In the genomic region with DNA sequence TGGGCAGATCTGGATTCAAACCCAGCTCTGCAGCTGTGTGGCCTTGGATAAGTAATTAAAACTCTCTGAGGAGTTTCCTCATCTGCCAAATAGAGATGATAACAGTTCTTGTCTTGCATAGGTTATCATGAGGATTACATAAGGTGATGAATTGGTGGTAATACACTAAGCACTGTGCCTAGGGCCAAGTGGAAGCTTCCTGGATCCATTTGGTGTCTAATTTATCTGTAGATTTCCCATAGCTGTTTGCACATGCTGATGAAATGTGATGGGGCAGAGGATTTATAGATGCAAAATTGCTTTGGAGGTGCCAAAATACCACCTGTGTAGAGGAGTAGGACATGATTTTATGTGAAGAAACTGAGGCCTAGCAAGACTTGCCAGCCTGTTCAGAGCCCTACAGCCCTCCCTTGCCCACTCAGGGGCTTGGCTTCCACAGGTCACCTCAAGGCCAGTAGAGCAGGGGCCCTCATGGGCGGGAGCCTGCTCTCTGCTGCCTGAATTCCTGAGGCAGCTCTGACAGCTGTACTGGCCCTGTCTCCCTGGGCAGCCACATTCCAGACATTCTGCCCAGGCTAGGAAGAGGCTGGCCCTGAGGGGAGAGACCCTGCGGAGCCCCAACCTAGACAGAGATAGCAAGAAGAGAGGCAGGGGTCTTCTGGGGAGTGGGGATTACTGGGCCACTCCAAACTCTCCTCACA, we compare ENCODE assay signal across 15 cellular contexts. TPM values are rescaled to one million over a fixed set of nuclear protein-coding genes. Genes with fewer than 3 reads are reported as not detected.
DNase-seq lines count a peak whose midpoint lies in the region; ATAC-seq and TF ChIP-seq lines count a peak whose summit lies in the region.
"Had no signal": no experiment of that assay in that cellular context is flagged by ENCODE, and none has a peak within 500 bp of the region (broad histone marks: within the 10 kb centered on the region; RNA-seq: fewer than 3 reads in every experiment).

No MANE protein-coding gene starts in this region.

- H3K27ac Mint-ChIP-seq in CD4-positive, CD25-positive, alpha-beta regulatory T cell: peak overlapping the region in 2 of 3 donors; percentile 9 to 63
- peak overlapping the region; percentile 87 for H3K27ac Mint-ChIP-seq in neural progenitor cell
- no peak overlapping the region for H3K27ac Mint-ChIP-seq in stimulated activated naive CD8-positive, alpha-beta T cell treated with anti-CD3 and anti-CD28 coated beads, Interleukin-15, amount 100 ng/mL, for 72 hours
- H3K27ac Mint-ChIP-seq: activated CD8-positive, alpha-beta memory T cell treated with anti-CD3 and anti-CD28 coated beads, Interleukin-2, amount 10 ng/mL, durations not matched to agents 7 days and 5 days; activated naive CD4-positive, alpha-beta T cell treated with anti-CD3 and anti-CD28 coated beads, Interleukin-2, amount 50 U/mL, for 24 hours; stimulated activated effector memory CD8-positive, alpha-beta T cell treated with anti-CD3 and anti-CD28 coated beads, Interleukin-12 subunit alpha, Interleukin-12 subunit beta, amount 100 ng/mL, for 72 hours had no signal

- H2AFZ ChIP-seq in neural progenitor cell (replicated peaks): no peak overlapping the region

- no peaks in the 10 kb centered on the region for H3K9me3 ChIP-seq in CD4-positive, CD25-positive, alpha-beta regulatory T cell (ENCODE audit: control insufficient read depth in 2 of 2, low read length in 2 of 2)
- H3K9me3 ChIP-seq in RWPE2 (ENCODE audit: severe bottlenecking): no peaks in the 10 kb centered on the region
- no peaks in the 10 kb centered on the region for H3K9me3 ChIP-seq in neural progenitor cell (ENCODE audit: low read depth)
- H3K9me3 ChIP-seq in MG63: no peaks in the 10 kb centered on the region
- H3K9me3 ChIP-seq: BLaER1, neutrophil had no signal

- H3K9ac ChIP-seq in neural progenitor cell: no peak overlapping the region
- H3K9ac ChIP-seq: BLaER1 had no signal

- H3K36me3 ChIP-seq in CD4-positive, CD25-positive, alpha-beta regulatory T cell (ENCODE audit: control insufficient read depth, insufficient read depth, low read length): no peaks in the 10 kb centered on the region
- H3K36me3 ChIP-seq in RWPE2 (ENCODE audit: low read depth) (no peaks in the 10 kb centered on the region), neural progenitor cell (no peaks in the 10 kb centered on the region), MG63 (no peaks in the 10 kb centered on the region)
- H3K36me3 ChIP-seq: BLaER1, neutrophil had no signal

- H3K4me3 Mint-ChIP-seq in CD4-positive, CD25-positive, alpha-beta regulatory T cell: no peak overlapping the region
- no peak overlapping the region for H3K4me3 Mint-ChIP-seq in neural progenitor cell
- no peak overlapping the region for H3K4me3 Mint-ChIP-seq in stimulated activated naive CD8-positive, alpha-beta T cell treated with anti-CD3 and anti-CD28 coated beads, Interleukin-15, amount 100 ng/mL, for 72 hours
- H3K4me3 Mint-ChIP-seq: activated CD8-positive, alpha-beta memory T cell treated with anti-CD3 and anti-CD28 coated beads, Interleukin-2, amount 10 ng/mL, durations not matched to agents 7 days and 5 days; activated naive CD4-positive, alpha-beta T cell treated with anti-CD3 and anti-CD28 coated beads, Interleukin-2, amount 50 U/mL, for 24 hours; stimulated activated effector memory CD8-positive, alpha-beta T cell treated with anti-CD3 and anti-CD28 coated beads, Interleukin-12 subunit alpha, Interleukin-12 subunit beta, amount 100 ng/mL, for 72 hours had no signal

- H3K27me3 Mint-ChIP-seq in CD4-positive, CD25-positive, alpha-beta regulatory T cell: no peaks in the 10 kb centered on the region
- H3K27me3 Mint-ChIP-seq in neural progenitor cell (ENCODE audit: insufficient read depth, low read depth): peaks cover 5% of the 10 kb centered on the region
- H3K27me3 Mint-ChIP-seq in stimulated activated naive CD8-positive, alpha-beta T cell treated with anti-CD3 and anti-CD28 coated beads, Interleukin-15, amount 100 ng/mL, for 72 hours: no peaks in the 10 kb centered on the region
- H3K27me3 Mint-ChIP-seq: activated CD8-positive, alpha-beta memory T cell treated with anti-CD3 and anti-CD28 coated beads, Interleukin-2, amount 10 ng/mL, durations not matched to agents 7 days and 5 days; activated naive CD4-positive, alpha-beta T cell treated with anti-CD3 and anti-CD28 coated beads, Interleukin-2, amount 50 U/mL, for 24 hours had no signal

- no peak overlapping the region for H3K4me3 ChIP-seq in CD4-positive, CD25-positive, alpha-beta regulatory T cell (ENCODE audit: low read depth, low read length)
- H3K4me3 ChIP-seq in RWPE2 (ENCODE audit: severe bottlenecking) (no peak overlapping the region), neural progenitor cell (no peak overlapping the region), MG63 (no peak overlapping the region)
- H3K4me3 ChIP-seq: BLaER1 had no signal

- H3K4me2 ChIP-seq in neural progenitor cell: peak overlapping the region; percentile 25
- H3K4me2 ChIP-seq: BLaER1 had no signal

- H3K4me1 Mint-ChIP-seq in CD4-positive, CD25-positive, alpha-beta regulatory T cell: no peaks in the 10 kb centered on the region
- peaks cover 20% of the 10 kb centered on the region for H3K4me1 Mint-ChIP-seq in neural progenitor cell
- no peaks in the 10 kb centered on the region for H3K4me1 Mint-ChIP-seq in stimulated activated naive CD8-positive, alpha-beta T cell treated with anti-CD3 and anti-CD28 coated beads, Interleukin-15, amount 100 ng/mL, for 72 hours
- H3K4me1 Mint-ChIP-seq: activated naive CD4-positive, alpha-beta T cell treated with anti-CD3 and anti-CD28 coated beads, Interleukin-2, amount 50 U/mL, for 24 hours; stimulated activated effector memory CD8-positive, alpha-beta T cell treated with anti-CD3 and anti-CD28 coated beads, Interleukin-12 subunit alpha, Interleukin-12 subunit beta, amount 100 ng/mL, for 72 hours had no signal

- intact Hi-C loops in left cardiac atrium (cut with DNase I): no loop called here

- no peaks in the 10 kb centered on the region for H4K20me1 ChIP-seq in neural progenitor cell (ENCODE audit: low read depth)
- H4K20me1 ChIP-seq: BLaER1 had no signal

- H3K27me3 ChIP-seq in CD4-positive, CD25-positive, alpha-beta regulatory T cell (ENCODE audit: control insufficient read depth, insufficient read depth, low read length): no peaks in the 10 kb centered on the region
- H3K27me3 ChIP-seq in RWPE2 (ENCODE audit: insufficient read depth, poor library complexity, severe bottlenecking) (no peaks in the 10 kb centered on the region), neural progenitor cell (no peaks in the 10 kb centered on the region), MG63 (no peaks in the 10 kb centered on the region)
- H3K27me3 ChIP-seq: BLaER1, neutrophil had no signal

- H3F3A ChIP-seq in neural progenitor cell (ENCODE audit: low read depth): peaks cover 11% of the 10 kb centered on the region

- H3K27ac ChIP-seq in CD4-positive, CD25-positive, alpha-beta regulatory T cell (ENCODE audit: insufficient read depth, low read length, poor library complexity, severe bottlenecking): no peak overlapping the region
- H3K27ac ChIP-seq in RWPE2 (ENCODE audit: poor library complexity, severe bottlenecking) (no peak overlapping the region), neural progenitor cell (no peak overlapping the region)
- H3K27ac ChIP-seq: BLaER1, neutrophil had no signal

- H3K4me1 ChIP-seq in CD4-positive, CD25-positive, alpha-beta regulatory T cell (ENCODE audit: control insufficient read depth, insufficient read depth, low read length, poor library complexity, severe bottlenecking): no peaks in the 10 kb centered on the region
- H3K4me1 ChIP-seq in RWPE2 (ENCODE audit: insufficient read depth, poor library complexity, severe bottlenecking) (peaks cover 31% of the 10 kb centered on the region), neural progenitor cell (peaks cover 30% of the 10 kb centered on the region)

- no peak for DNase-seq in CD4-positive, CD25-positive, alpha-beta regulatory T cell
- DNase-seq in RWPE2 (ENCODE audit: low spot score) (no peak), left cardiac atrium (no peak), neural progenitor cell (ENCODE audit: low spot score) (peak; percentile 86), MG63 (no peak), cerebellar nuclear complex (lab: John Stamatoyannopoulos, UW) (no peak)
- DNase-seq in stimulated activated naive CD8-positive, alpha-beta T cell treated with anti-CD3 and anti-CD28 coated beads, Interleukin-15, amount 100 ng/mL, for 72 hours: no peak
- DNase-seq: activated CD8-positive, alpha-beta memory T cell treated with anti-CD3 and anti-CD28 coated beads, Interleukin-2, amount 10 ng/mL, durations not matched to agents 7 days and 5 days; NCI-H1105 treated with DMSO at 0.1 percent for 48 hours; NCI-H524 had no signal

- H3K9me3 Mint-ChIP-seq in CD4-positive, CD25-positive, alpha-beta regulatory T cell: no peaks in the 10 kb centered on the region
- H3K9me3 Mint-ChIP-seq in neural progenitor cell: no peaks in the 10 kb centered on the region
- no peaks in the 10 kb centered on the region for H3K9me3 Mint-ChIP-seq in stimulated activated naive CD8-positive, alpha-beta T cell treated with anti-CD3 and anti-CD28 coated beads, Interleukin-15, amount 100 ng/mL, for 72 hours
- H3K9me3 Mint-ChIP-seq: activated naive CD4-positive, alpha-beta T cell treated with anti-CD3 and anti-CD28 coated beads, Interleukin-2, amount 50 U/mL, for 24 hours; stimulated activated effector memory CD8-positive, alpha-beta T cell treated with anti-CD3 and anti-CD28 coated beads, Interleukin-12 subunit alpha, Interleukin-12 subunit beta, amount 100 ng/mL, for 72 hours had no signal

- no peak for ATAC-seq in CD4-positive, CD25-positive, alpha-beta regulatory T cell (ENCODE audit: low read depth in 2 of 2)
- peak; percentile 48 for ATAC-seq in RWPE2 (ENCODE audit: low read depth)
- ATAC-seq in left cardiac atrium: peak; percentile 75 to 80
- no peak for ATAC-seq in HG02973 (IDR thresholded peaks at IDR 0.05; ENCODE audit: unreplicated experiment)
- no peak for ATAC-seq in stimulated activated naive CD8-positive, alpha-beta T cell treated with anti-CD3 and anti-CD28 coated beads, Interleukin-15, amount 100 ng/mL, for 72 hours
- ATAC-seq: activated CD8-positive, alpha-beta memory T cell treated with anti-CD3 and anti-CD28 coated beads, Interleukin-2, amount 10 ng/mL, durations not matched to agents 7 days and 5 days; stimulated activated effector memory CD8-positive, alpha-beta T cell treated with anti-CD3 and anti-CD28 coated beads, Interleukin-12 subunit alpha, Interleukin-12 subunit beta, amount 100 ng/mL, for 72 hours had no signal

- H3K36me3 Mint-ChIP-seq in CD4-positive, CD25-positive, alpha-beta regulatory T cell: no peaks in the 10 kb centered on the region
- no peaks in the 10 kb centered on the region for H3K36me3 Mint-ChIP-seq in neural progenitor cell
- H3K36me3 Mint-ChIP-seq: activated CD8-positive, alpha-beta memory T cell treated with anti-CD3 and anti-CD28 coated beads, Interleukin-2, amount 10 ng/mL, durations not matched to agents 7 days and 5 days; activated naive CD4-positive, alpha-beta T cell treated with anti-CD3 and anti-CD28 coated beads, Interleukin-2, amount 50 U/mL, for 24 hours; stimulated activated effector memory CD8-positive, alpha-beta T cell treated with anti-CD3 and anti-CD28 coated beads, Interleukin-12 subunit alpha, Interleukin-12 subunit beta, amount 100 ng/mL, for 72 hours had no signal

- TF ChIP-seq CTCF in RWPE2 (IDR thresholded peaks at IDR 0.05; ENCODE audit: poor library complexity, severe bottlenecking) (no peak), neural progenitor cell (IDR thresholded peaks at IDR 0.05) (no peak)

- H3K79me2 ChIP-seq in neural progenitor cell (ENCODE audit: low read depth): no peaks in the 10 kb centered on the region

RNA-seq across cellular contexts. Expression of a gene that starts 5.9 kb away (rescaled TPM):
- total RNA-seq in CD4-positive, CD25-positive, alpha-beta regulatory T cell: not detected
- under 1 TPM in 1 of 4 donors, not detected in 3; 0.05 TPM for polyA plus RNA-seq in CD4-positive, CD25-positive, alpha-beta regulatory T cell
- total RNA-seq in left cardiac atrium (under 1 TPM; 0.18 to 0.44 TPM), neural progenitor cell (ENCODE audit: low replicate concordance) (0.36 and 0.37 TPM in 2 replicates)
- total RNA-seq in MG63 (2014; rRNA removed; shearing (Covaris generic); ENCODE audit: low replicate concordance): not detected in 2 replicates
- total RNA-seq: activated CD8-positive, alpha-beta memory T cell treated with anti-CD3 and anti-CD28 coated beads, Interleukin-2, amount 10 ng/mL, durations not matched to agents 7 days and 5 days had no signal

Comparison
In these comparisons a context has a peak if more than half of its experiments do, and no peak if none do; other contexts are left out.
1. ATAC-seq: peak in RWPE2 (single experiment) and left cardiac atrium (2 of 2); none in CD4-positive, CD25-positive, alpha-beta regulatory T cell (0 of 2), HG02973 (single experiment) and stimulated activated naive CD8-positive, alpha-beta T cell treated with anti-CD3 and anti-CD28 coated beads, Interleukin-15, amount 100 ng/mL, for 72 hours (single experiment).
2. H3K27ac Mint-ChIP-seq: peak in CD4-positive, CD25-positive, alpha-beta regulatory T cell (2 of 3) and neural progenitor cell (single experiment); none in stimulated activated naive CD8-positive, alpha-beta T cell treated with anti-CD3 and anti-CD28 coated beads, Interleukin-15, amount 100 ng/mL, for 72 hours (0 of 2).